Comparison of ENCODE assay signal across 1 cellular context in the genomic region with DNA sequence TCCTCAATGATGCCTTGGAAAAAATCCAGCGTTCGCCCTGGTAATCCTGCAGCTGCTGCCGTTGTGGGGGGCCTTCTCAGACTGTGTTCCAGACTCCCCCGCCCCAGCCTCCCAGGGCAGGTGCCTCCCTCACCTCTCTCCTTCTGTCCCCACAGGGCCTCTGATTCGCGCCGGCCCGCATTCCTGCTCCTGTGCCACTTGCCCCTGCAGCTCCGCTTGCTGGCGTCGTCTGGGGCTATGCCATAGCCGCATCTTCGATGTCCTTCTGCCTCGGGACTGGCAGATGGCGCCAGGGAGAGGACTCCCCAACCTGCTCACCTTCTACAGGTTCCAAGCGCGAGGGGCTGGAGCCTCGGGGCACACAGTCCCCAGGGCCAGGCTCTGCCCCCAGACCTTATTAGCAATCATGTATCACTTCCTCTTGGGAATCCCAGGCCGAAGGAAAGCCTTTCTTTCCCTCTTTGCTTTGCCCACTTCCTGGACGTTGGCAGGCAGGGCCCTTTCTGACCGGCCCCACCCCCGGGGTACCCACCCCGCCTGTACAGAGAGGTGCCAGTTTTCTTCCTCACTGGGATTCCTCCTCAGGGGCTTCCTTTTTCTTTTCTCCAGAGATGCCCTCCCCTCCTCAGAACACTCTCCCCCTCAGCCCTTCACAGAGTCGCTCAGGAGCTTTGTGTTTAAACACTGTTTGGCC.
A peak's percentile ranks its signal among the peaks of the same experiment; 100 is the strongest.
TF ChIP-seq lines count a peak whose summit lies in the region.

No MANE protein-coding gene starts in this region.

TF ChIP-seq in H1, 55 proteins besides CTCF, POLR2A, EP300 and RAD21:
- TF ChIP-seq CHD7 (IDR thresholded peaks at IDR 0.05; ENCODE audit: insufficient replicate concordance, low read length): no peak
- no peak for TF ChIP-seq HDAC2 (IDR thresholded peaks at IDR 0.05; ENCODE audit: borderline replicate concordance in 1 of 2, low read depth in 2 of 2, low read length in 2 of 2)
- TF ChIP-seq TAF1 (IDR thresholded peaks at IDR 0.05; ENCODE audit: low read depth, low read length): no peak
- TF ChIP-seq RBBP5 (IDR thresholded peaks at IDR 0.05; ENCODE audit: borderline replicate concordance, low read depth, low read length): 0 out of 2 replicates have a peak, but pooled peaks have one; percentile 23
- no peak for TF ChIP-seq POLR2AphosphoS5 (IDR thresholded peaks at IDR 0.05; ENCODE audit: low read depth, low read length)
- no peak for TF ChIP-seq SP1 (IDR thresholded peaks at IDR 0.05; ENCODE audit: low read depth, low read length)
- TF ChIP-seq KDM4A (IDR thresholded peaks at IDR 0.05; ENCODE audit: low read depth, low read length, severe bottlenecking): no peak
- no peak for TF ChIP-seq RXRA (IDR thresholded peaks at IDR 0.05; ENCODE audit: insufficient read depth, low read depth, low read length)
- no peak for TF ChIP-seq TBP (IDR thresholded peaks at IDR 0.05; ENCODE audit: low read depth, low read length)
- TF ChIP-seq BRCA1 (IDR thresholded peaks at IDR 0.05; ENCODE audit: low read depth, low read length): no peak
- no peak for TF ChIP-seq PHF8 (conservative IDR thresholded peaks at IDR 0.05; ENCODE audit: low read depth, low read length)
- TF ChIP-seq SIN3A (conservative IDR thresholded peaks at IDR 0.05 in 1 of 2, IDR thresholded peaks at IDR 0.05 in 1 of 2; ENCODE audit: low read depth in 1 of 2, low read length in 2 of 2): peak in 1 of 2 experiments; percentile 37; a peak in 1 of 4 replicates
- no peak for TF ChIP-seq KDM5A (IDR thresholded peaks at IDR 0.05; ENCODE audit: low read length)
- TF ChIP-seq JUND (IDR thresholded peaks at IDR 0.05; ENCODE audit: low read length): no peak
- TF ChIP-seq ZNF274 (IDR thresholded peaks at IDR 0.05; ENCODE audit: borderline replicate concordance, extremely low read depth, low read length): no peak
- no peak for TF ChIP-seq EZH2 (IDR thresholded peaks at IDR 0.05; ENCODE audit: low read depth, low read length, severe bottlenecking)
- TF ChIP-seq MAFK (IDR thresholded peaks at IDR 0.05; ENCODE audit: low read depth, low read length): no peak
- no peak for TF ChIP-seq FOSL1 (IDR thresholded peaks at IDR 0.05; ENCODE audit: insufficient read depth, low read depth, low read length)
- TF ChIP-seq CBX5 (IDR thresholded peaks at IDR 0.05; ENCODE audit: low read depth, low read length): no peak
- no peak for TF ChIP-seq SRF (IDR thresholded peaks at IDR 0.05; ENCODE audit: low read depth, low read length)
- no peak for TF ChIP-seq BACH1 (IDR thresholded peaks at IDR 0.05; ENCODE audit: low read length)
- TF ChIP-seq TEAD4 (IDR thresholded peaks at IDR 0.05; ENCODE audit: low read depth, low read length): peak; percentile 84
- TF ChIP-seq CHD1 (IDR thresholded peaks at IDR 0.05; ENCODE audit: low read depth, low read length): no peak
- no peak for TF ChIP-seq USF2 (IDR thresholded peaks at IDR 0.05; ENCODE audit: low read length)
- no peak for TF ChIP-seq RFX5 (IDR thresholded peaks at IDR 0.05; ENCODE audit: borderline replicate concordance, low read depth, low read length)
- TF ChIP-seq ATF2 (IDR thresholded peaks at IDR 0.05; ENCODE audit: low read length): no peak
- no peak for TF ChIP-seq SP2 (IDR thresholded peaks at IDR 0.05; ENCODE audit: low read length)
- TF ChIP-seq ATF3 (IDR thresholded peaks at IDR 0.05; ENCODE audit: insufficient read depth, low read depth, low read length): no peak
- TF ChIP-seq TAF7 (optimal IDR thresholded peaks at IDR 0.05; ENCODE audit: borderline replicate concordance, low read depth, low read length): no peak
- TF ChIP-seq, protein P1, sequence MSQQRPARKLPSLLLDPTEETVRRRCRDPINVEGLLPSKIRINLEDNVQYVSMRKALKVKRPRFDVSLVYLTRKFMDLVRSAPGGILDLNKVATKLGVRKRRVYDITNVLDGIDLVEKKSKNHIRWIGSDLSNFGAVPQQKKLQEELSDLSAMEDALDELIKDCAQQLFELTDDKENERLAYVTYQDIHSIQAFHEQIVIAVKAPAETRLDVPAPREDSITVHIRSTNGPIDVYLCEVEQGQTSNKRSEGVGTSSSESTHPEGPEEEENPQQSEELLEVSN (IDR thresholded peaks at IDR 0.05): peak; percentile 86
- TF ChIP-seq GABPA (IDR thresholded peaks at IDR 0.05; ENCODE audit: borderline replicate concordance, insufficient read depth, low read length): no peak
- peak; percentile 88 for TF ChIP-seq MAX (IDR thresholded peaks at IDR 0.05)
- TF ChIP-seq TCF12 (IDR thresholded peaks at IDR 0.05; ENCODE audit: low read depth, low read length): no peak
- no peak for TF ChIP-seq KDM1A (IDR thresholded peaks at IDR 0.05; ENCODE audit: borderline replicate concordance, low read length)
- TF ChIP-seq CBX8 (IDR thresholded peaks at IDR 0.05; ENCODE audit: borderline replicate concordance, low read depth, low read length): no peak
TF ChIP-seq in H1: peak in this region for 5.
